In the genomic region with DNA sequence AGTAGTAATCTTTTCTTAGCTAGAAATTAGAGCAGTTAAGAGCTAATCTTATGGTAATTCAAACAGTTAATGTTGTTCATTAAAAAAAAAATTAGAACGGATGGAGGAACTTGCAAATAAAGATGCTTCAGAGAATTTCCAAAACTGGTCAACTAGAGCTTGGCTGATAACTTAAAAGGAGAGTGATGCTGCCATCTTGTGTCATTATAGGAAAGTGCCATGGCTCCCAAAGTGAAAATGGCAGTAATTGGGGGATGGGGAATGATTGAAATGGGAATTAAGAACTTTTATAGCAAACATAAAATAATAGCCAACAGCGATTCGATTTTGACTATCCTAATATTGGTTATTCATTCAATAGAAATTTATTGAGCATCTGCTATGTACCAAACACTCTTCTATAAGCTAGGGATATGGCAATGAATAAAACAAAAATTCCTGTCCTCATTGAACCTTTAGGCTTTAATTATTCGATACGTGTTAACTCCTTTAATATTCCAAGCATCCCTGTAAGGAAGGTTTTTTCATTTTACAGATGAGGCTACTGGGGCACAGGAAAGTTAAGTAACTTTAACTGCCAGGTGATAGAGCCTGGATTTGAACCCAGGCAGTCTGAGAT, we compare ENCODE assay signal across 8 cellular contexts. TPM values are rescaled to one million over a fixed set of nuclear protein-coding genes. Genes with fewer than 3 reads are reported as not detected.
DNase-seq lines count a peak whose midpoint lies in the region; ATAC-seq and TF ChIP-seq lines count a peak whose summit lies in the region.

No MANE protein-coding gene starts in this region.

- H3K79me2 ChIP-seq in KMS-11 (ENCODE audit: insufficient read depth, low read depth) = no peaks in the 10 kb centered on the region

- no CpG with 5 or more reads among the region's 5 CpGs for WGBS in neuronal stem cell (ENCODE audit: extremely low coverage in 2 of 2, insufficient read length in 2 of 2, insufficient replicate concordance in 1 of 2), 2 donors

- H2AK5ac ChIP-seq in neuronal stem cell (ENCODE audit: low read depth, low read length) = no peak overlapping the region

- peak; percentile 74 for TF ChIP-seq CTCF in GM06990 (IDR thresholded peaks at IDR 0.05; ENCODE audit: insufficient read depth, low read length, poor library complexity, severe bottlenecking)
- TF ChIP-seq CTCF in KMS-11 (conservative IDR thresholded peaks at IDR 0.05; ENCODE audit: low read depth, low read length) = peak; percentile 60

- H4K20me1 ChIP-seq in KMS-11 (ENCODE audit: insufficient read depth) = no peaks in the 10 kb centered on the region

- H4K8ac ChIP-seq in neuronal stem cell (ENCODE audit: low read depth, low read length) = no peak overlapping the region

- H3K4me2 ChIP-seq in KMS-11 (no peak overlapping the region), neuronal stem cell (ENCODE audit: insufficient read depth, low read length, poor library complexity, severe bottlenecking) (no peak overlapping the region)

- H4K91ac ChIP-seq in neuronal stem cell (ENCODE audit: low read depth, low read length, poor library complexity) = no peak overlapping the region

- H3K4me3 ChIP-seq in GM06990 (replicated peaks; ENCODE audit: low read depth, low read length) (no peak overlapping the region), KMS-11 (IDR thresholded peaks at IDR 0.05; ENCODE audit: insufficient read depth, low read depth, low read length) (no peak overlapping the region), neuronal stem cell (ENCODE audit: low read length in 2 of 2) (no peak overlapping the region)

- H3K27ac ChIP-seq in KMS-11 (no peak overlapping the region), neuronal stem cell (replicated peaks; ENCODE audit: low read length) (no peak overlapping the region)

- no peak overlapping the region for H2BK15ac ChIP-seq in neuronal stem cell (ENCODE audit: low read length)

- H3K79me1 ChIP-seq in neuronal stem cell (ENCODE audit: low read depth, low read length) = no peaks in the 10 kb centered on the region

- no peak overlapping the region for H2BK5ac ChIP-seq in neuronal stem cell (ENCODE audit: low read length)

- no peak overlapping the region for H3K23ac ChIP-seq in neuronal stem cell (ENCODE audit: low read depth, low read length, poor library complexity)

- H3K14ac ChIP-seq in neuronal stem cell (ENCODE audit: low read length) = no peak overlapping the region

- DNase-seq in GM06990 (ENCODE audit: extremely low read depth, insufficient read length) = no peak
- peak; percentile 34 for DNase-seq in SHP77 treated with DMSO at 0.1 percent for 48 hours (lab: John Stamatoyannopoulos, UW)
- peak; percentile 66 for DNase-seq in fibroblast of gingiva (ENCODE audit: low read depth)
- peak; percentile 58 for DNase-seq in neuronal stem cell (ENCODE audit: low spot score)
- DNase-seq in stimulated activated CD8-positive, alpha-beta memory T cell treated with anti-CD3 and anti-CD28 coated beads, Interleukin-4, amount 100 ng/mL, for 48 hours = no peak

- H3K4ac ChIP-seq in neuronal stem cell (ENCODE audit: low read length) = no peak overlapping the region

- ATAC-seq in GM19395 (IDR thresholded peaks at IDR 0.05; ENCODE audit: unreplicated experiment) (no peak), HG03196 (IDR thresholded peaks at IDR 0.05; ENCODE audit: unreplicated experiment) (no peak)

- H3K36me3 ChIP-seq in GM06990 (ENCODE audit: control insufficient read depth, insufficient read depth, low read length) = no peaks in the 10 kb centered on the region
- H3K36me3 ChIP-seq in KMS-11 (ENCODE audit: insufficient read depth) = no peaks in the 10 kb centered on the region
- no peaks in the 10 kb centered on the region for H3K36me3 ChIP-seq in neuronal stem cell (replicated peaks in 1 of 2; ENCODE audit: control insufficient read depth in 2 of 2, insufficient read depth in 2 of 2, low read length in 2 of 2)

- no peak overlapping the region for H3K9ac ChIP-seq in KMS-11
- H3K9ac ChIP-seq in neuronal stem cell (ENCODE audit: low read depth, low read length, poor library complexity) = no peak overlapping the region

- no peak overlapping the region for H2BK120ac ChIP-seq in neuronal stem cell (ENCODE audit: low read depth, low read length)

- no peaks in the 10 kb centered on the region for H3K9me3 ChIP-seq in neuronal stem cell (replicated peaks in 1 of 2; ENCODE audit: control insufficient read depth in 2 of 2, insufficient read depth in 1 of 2, low read depth in 1 of 2, low read length in 2 of 2)

- H3K4me1 ChIP-seq in KMS-11 (ENCODE audit: low read depth, poor library complexity, severe bottlenecking) (peaks cover 4% of the 10 kb centered on the region), neuronal stem cell (ENCODE audit: control insufficient read depth in 2 of 2, insufficient read depth in 1 of 2, low read depth in 1 of 2, low read length in 2 of 2) (peaks cover 1 to 2% of the 10 kb centered on the region in 2 donors)

- H3K27me3 ChIP-seq in GM06990 (replicated peaks; ENCODE audit: control insufficient read depth, insufficient read depth, low read length) (no peaks in the 10 kb centered on the region), KMS-11 (ENCODE audit: insufficient read depth, low read depth) (no peaks in the 10 kb centered on the region), neuronal stem cell (ENCODE audit: control insufficient read depth in 3 of 3, insufficient read depth in 3 of 3, low read depth in 1 of 3, low read length in 3 of 3) (no peaks in the 10 kb centered on the region)

- H2AFZ ChIP-seq in KMS-11 (ENCODE audit: low read depth) (no peak overlapping the region), neuronal stem cell (ENCODE audit: low read length) (no peak overlapping the region)

- no peak overlapping the region for H3K18ac ChIP-seq in neuronal stem cell (ENCODE audit: low read length)

- H2BK12ac ChIP-seq in neuronal stem cell (ENCODE audit: low read length) = no peak overlapping the region

RNA-seq across cellular contexts. Expression of gene PLPP3, which starts 5.7 kb away (rescaled TPM):
- polyA plus RNA-seq in neuronal stem cell (2013, experiment 1 of 2) = 30.5 TPM
- 31.6 TPM for polyA plus RNA-seq in neuronal stem cell (2013, experiment 2 of 2)

Comparison
In these comparisons a context has a peak if more than half of its experiments do, and no peak if none do; other contexts are left out.
1. DNase-seq: peak in SHP77 treated with DMSO at 0.1 percent for 48 hours (single experiment), fibroblast of gingiva (single experiment) and neuronal stem cell (single experiment); none in GM06990 (single experiment) and stimulated activated CD8-positive, alpha-beta memory T cell treated with anti-CD3 and anti-CD28 coated beads, Interleukin-4, amount 100 ng/mL, for 48 hours (single experiment).